Comparison of ENCODE assay signal across 27 cellular contexts in genomic region chr12:122948605-122949004, GRCh38.
"Had no signal": no experiment of that assay in that cellular context is flagged by ENCODE, and none has a peak within 500 bp of the region (broad histone marks: within the 10 kb centered on the region; RNA-seq: fewer than 3 reads in every experiment).

No MANE protein-coding gene starts in this region.

- H3K27ac ChIP-seq: neural progenitor cell, thoracic aorta, VCaP had no signal

- H3K4me2 ChIP-seq: neural progenitor cell had no signal

- DNase-seq: activated CD4-positive, alpha-beta T cell treated with anti-CD3 and anti-CD28 coated beads, Interleukin-2, amount 10 ng/mL, durations not matched to agents 7 days and 5 days; activated CD8-positive, alpha-beta memory T cell treated with anti-CD3 and anti-CD28 coated beads for 24 hours; activated CD8-positive, alpha-beta memory T cell treated with anti-CD3 and anti-CD28 coated beads, Interleukin-2, amount 50 U/mL, for 4 hours; activated T-cell treated with anti-CD3 and anti-CD28 coated beads, Interleukin-2, amount 50 U/mL, for 24 hours; aorta; esophagus squamous epithelium; head of caudate nucleus; islet precursor cell; left colon; mesendoderm; naive B cell; retina; sigmoid colon; stimulated activated CD4-positive, alpha-beta T cell treated with anti-CD3 and anti-CD28 coated beads, Interleukin-2, amount 100 ng/mL, for 48 hours; stimulated activated CD8-positive, alpha-beta memory T cell treated with anti-CD3 and anti-CD28 coated beads, Interleukin-4, amount 100 ng/mL, for 48 hours; stimulated activated naive CD4-positive, alpha-beta T cell treated with Interleukin-2 at 50 U/mL for 16 hours had no signal

- ATAC-seq: activated CD4-positive, CD25-positive, alpha-beta regulatory T cell treated with anti-CD3 and anti-CD28 coated beads, Interleukin-2, amount 50 U/mL, for 24 hours; activated naive CD4-positive, alpha-beta T cell treated with anti-CD3 and anti-CD28 coated beads, Interleukin-2, amount 50 U/mL, for 72 hours; activated T-helper 17 cell treated with anti-CD3 and anti-CD28 coated beads, Interleukin-2, amount 50 U/mL, for 72 hours; gastroesophageal sphincter; left colon had no signal

- H3K9me3 ChIP-seq: esophagus squamous epithelium, gastroesophageal sphincter, sigmoid colon, thoracic aorta, vagina had no signal

- H3K4me3 Mint-ChIP-seq: activated CD4-positive, alpha-beta T cell treated with anti-CD3 and anti-CD28 coated beads, Interleukin-2, amount 10 ng/mL, durations not matched to agents 7 days and 5 days; activated T-cell treated with anti-CD3 and anti-CD28 coated beads, Interleukin-2, amount 50 U/mL, for 24 hours; activated T-helper 17 cell treated with anti-CD3 and anti-CD28 coated beads, Interleukin-2, amount 50 U/mL, for 72 hours; brain; neural progenitor cell; type B pancreatic cell had no signal

- H3K27me3 Mint-ChIP-seq: activated T-cell treated with anti-CD3 and anti-CD28 coated beads, Interleukin-2, amount 50 U/mL, for 24 hours; activated T-helper 17 cell treated with anti-CD3 and anti-CD28 coated beads, Interleukin-2, amount 50 U/mL, for 72 hours; brain; naive B cell; progenitor cell of endocrine pancreas; type B pancreatic cell had no signal

- H3K9ac ChIP-seq: neural progenitor cell had no signal

- H2AFZ ChIP-seq: neural progenitor cell had no signal

- H3K36me3 ChIP-seq: esophagus squamous epithelium, neural progenitor cell, sigmoid colon, thoracic aorta, vagina had no signal

- H3K4me1 ChIP-seq: neural progenitor cell had no signal

- H3K27me3 ChIP-seq: esophagus squamous epithelium, gastroesophageal sphincter, neural progenitor cell, sigmoid colon, vagina had no signal

- H3K27ac Mint-ChIP-seq: activated T-cell treated with anti-CD3 and anti-CD28 coated beads, Interleukin-2, amount 50 U/mL, for 24 hours; activated T-helper 17 cell treated with anti-CD3 and anti-CD28 coated beads, Interleukin-2, amount 50 U/mL, for 72 hours; neural progenitor cell; type B pancreatic cell had no signal

- H3K9me3 Mint-ChIP-seq: activated CD4-positive, alpha-beta T cell treated with anti-CD3 and anti-CD28 coated beads, Interleukin-2, amount 10 ng/mL, durations not matched to agents 7 days and 5 days; activated naive CD4-positive, alpha-beta T cell treated with anti-CD3 and anti-CD28 coated beads, Interleukin-2, amount 50 U/mL, for 72 hours; activated T-cell treated with anti-CD3 and anti-CD28 coated beads, Interleukin-2, amount 50 U/mL, for 24 hours; activated T-helper 17 cell treated with anti-CD3 and anti-CD28 coated beads, Interleukin-2, amount 50 U/mL, for 72 hours; naive B cell; neural progenitor cell; type B pancreatic cell had no signal

- H3K4me3 ChIP-seq: esophagus squamous epithelium, gastroesophageal sphincter, neural progenitor cell, sigmoid colon, thoracic aorta, vagina had no signal

- H3K36me3 Mint-ChIP-seq: activated naive CD4-positive, alpha-beta T cell treated with anti-CD3 and anti-CD28 coated beads, Interleukin-2, amount 50 U/mL, for 72 hours; naive B cell; neural progenitor cell; type B pancreatic cell had no signal
